In the genomic region with DNA sequence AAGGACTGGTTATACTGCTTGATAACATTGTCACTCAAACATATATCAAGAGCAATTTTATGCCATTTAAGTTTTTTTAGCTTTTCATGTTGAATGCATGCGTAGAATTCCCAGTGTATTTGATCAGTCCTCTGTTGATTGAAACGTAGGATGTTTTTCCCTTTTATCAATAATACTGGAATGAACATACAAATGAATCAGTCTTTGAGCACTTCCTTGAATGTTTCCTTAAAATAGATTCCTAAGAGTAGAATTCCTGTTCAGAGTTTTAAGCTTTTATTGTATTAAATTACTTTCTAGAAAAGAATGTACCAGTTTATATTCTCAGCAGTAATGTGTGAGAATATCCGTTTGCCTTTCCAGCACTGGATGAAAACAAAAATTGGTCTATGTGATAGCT, we compare ENCODE assay signal across 2 cellular contexts.
TF ChIP-seq lines count a peak whose summit lies in the region.

No MANE protein-coding gene starts in this region.

TF ChIP-seq in GM23338, 12 proteins besides CTCF, POLR2A, EP300 and RAD21:
- TF ChIP-seq JUNB (IDR thresholded peaks at IDR 0.05; ENCODE audit: unreplicated experiment) (no peak), EZH2phosphoT487 (IDR thresholded peaks at IDR 0.05; ENCODE audit: unreplicated experiment) (no peak), ZNF114 (CRISPR knock-in tag; IDR thresholded peaks at IDR 0.05) (no peak), NANOG (IDR thresholded peaks at IDR 0.05; ENCODE audit: borderline replicate concordance) (no peak)
- TF ChIP-seq, protein P1, sequence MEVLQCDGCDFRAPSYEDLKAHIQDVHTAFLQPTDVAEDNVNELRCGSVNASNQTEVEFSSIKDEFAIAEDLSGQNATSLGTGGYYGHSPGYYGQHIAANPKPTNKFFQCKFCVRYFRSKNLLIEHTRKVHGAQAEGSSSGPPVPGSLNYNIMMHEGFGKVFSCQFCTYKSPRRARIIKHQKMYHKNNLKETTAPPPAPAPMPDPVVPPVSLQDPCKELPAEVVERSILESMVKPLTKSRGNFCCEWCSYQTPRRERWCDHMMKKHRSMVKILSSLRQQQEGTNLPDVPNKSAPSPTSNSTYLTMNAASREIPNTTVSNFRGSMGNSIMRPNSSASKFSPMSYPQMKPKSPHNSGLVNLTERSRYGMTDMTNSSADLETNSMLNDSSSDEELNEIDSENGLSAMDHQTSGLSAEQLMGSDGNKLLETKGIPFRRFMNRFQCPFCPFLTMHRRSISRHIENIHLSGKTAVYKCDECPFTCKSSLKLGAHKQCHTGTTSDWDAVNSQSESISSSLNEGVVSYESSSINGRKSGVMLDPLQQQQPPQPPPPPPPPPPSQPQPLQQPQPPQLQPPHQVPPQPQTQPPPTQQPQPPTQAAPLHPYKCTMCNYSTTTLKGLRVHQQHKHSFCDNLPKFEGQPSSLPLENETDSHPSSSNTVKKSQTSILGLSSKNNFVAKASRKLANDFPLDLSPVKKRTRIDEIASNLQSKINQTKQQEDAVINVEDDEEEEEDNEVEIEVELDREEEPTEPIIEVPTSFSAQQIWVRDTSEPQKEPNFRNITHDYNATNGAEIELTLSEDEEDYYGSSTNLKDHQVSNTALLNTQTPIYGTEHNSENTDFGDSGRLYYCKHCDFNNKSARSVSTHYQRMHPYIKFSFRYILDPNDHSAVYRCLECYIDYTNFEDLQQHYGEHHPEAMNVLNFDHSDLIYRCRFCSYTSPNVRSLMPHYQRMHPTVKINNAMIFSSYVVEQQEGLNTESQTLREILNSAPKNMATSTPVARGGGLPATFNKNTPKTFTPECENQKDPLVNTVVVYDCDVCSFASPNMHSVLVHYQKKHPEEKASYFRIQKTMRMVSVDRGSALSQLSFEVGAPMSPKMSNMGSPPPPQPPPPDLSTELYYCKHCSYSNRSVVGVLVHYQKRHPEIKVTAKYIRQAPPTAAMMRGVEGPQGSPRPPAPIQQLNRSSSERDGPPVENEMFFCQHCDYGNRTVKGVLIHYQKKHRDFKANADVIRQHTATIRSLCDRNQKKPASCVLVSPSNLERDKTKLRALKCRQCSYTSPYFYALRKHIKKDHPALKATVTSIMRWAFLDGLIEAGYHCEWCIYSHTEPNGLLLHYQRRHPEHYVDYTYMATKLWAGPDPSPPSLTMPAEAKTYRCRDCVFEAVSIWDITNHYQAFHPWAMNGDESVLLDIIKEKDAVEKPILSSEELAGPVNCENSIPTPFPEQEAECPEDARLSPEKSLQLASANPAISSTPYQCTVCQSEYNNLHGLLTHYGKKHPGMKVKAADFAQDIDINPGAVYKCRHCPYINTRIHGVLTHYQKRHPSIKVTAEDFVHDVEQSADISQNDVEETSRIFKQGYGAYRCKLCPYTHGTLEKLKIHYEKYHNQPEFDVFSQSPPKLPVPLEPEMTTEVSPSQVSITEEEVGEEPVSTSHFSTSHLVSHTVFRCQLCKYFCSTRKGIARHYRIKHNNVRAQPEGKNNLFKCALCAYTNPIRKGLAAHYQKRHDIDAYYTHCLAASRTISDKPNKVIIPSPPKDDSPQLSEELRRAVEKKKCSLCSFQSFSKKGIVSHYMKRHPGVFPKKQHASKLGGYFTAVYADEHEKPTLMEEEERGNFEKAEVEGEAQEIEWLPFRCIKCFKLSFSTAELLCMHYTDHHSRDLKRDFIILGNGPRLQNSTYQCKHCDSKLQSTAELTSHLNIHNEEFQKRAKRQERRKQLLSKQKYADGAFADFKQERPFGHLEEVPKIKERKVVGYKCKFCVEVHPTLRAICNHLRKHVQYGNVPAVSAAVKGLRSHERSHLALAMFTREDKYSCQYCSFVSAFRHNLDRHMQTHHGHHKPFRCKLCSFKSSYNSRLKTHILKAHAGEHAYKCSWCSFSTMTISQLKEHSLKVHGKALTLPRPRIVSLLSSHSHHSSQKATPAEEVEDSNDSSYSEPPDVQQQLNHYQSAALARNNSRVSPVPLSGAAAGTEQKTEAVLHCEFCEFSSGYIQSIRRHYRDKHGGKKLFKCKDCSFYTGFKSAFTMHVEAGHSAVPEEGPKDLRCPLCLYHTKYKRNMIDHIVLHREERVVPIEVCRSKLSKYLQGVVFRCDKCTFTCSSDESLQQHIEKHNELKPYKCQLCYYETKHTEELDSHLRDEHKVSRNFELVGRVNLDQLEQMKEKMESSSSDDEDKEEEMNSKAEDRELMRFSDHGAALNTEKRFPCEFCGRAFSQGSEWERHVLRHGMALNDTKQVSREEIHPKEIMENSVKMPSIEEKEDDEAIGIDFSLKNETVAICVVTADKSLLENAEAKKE (CRISPR knock-in tag; IDR thresholded peaks at IDR 0.05), result no peak
- TF ChIP-seq, protein P2, sequence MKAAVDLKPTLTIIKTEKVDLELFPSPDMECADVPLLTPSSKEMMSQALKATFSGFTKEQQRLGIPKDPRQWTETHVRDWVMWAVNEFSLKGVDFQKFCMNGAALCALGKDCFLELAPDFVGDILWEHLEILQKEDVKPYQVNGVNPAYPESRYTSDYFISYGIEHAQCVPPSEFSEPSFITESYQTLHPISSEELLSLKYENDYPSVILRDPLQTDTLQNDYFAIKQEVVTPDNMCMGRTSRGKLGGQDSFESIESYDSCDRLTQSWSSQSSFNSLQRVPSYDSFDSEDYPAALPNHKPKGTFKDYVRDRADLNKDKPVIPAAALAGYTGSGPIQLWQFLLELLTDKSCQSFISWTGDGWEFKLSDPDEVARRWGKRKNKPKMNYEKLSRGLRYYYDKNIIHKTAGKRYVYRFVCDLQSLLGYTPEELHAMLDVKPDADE (IDR thresholded peaks at IDR 0.05), result no peak
- TF ChIP-seq, protein P3, sequence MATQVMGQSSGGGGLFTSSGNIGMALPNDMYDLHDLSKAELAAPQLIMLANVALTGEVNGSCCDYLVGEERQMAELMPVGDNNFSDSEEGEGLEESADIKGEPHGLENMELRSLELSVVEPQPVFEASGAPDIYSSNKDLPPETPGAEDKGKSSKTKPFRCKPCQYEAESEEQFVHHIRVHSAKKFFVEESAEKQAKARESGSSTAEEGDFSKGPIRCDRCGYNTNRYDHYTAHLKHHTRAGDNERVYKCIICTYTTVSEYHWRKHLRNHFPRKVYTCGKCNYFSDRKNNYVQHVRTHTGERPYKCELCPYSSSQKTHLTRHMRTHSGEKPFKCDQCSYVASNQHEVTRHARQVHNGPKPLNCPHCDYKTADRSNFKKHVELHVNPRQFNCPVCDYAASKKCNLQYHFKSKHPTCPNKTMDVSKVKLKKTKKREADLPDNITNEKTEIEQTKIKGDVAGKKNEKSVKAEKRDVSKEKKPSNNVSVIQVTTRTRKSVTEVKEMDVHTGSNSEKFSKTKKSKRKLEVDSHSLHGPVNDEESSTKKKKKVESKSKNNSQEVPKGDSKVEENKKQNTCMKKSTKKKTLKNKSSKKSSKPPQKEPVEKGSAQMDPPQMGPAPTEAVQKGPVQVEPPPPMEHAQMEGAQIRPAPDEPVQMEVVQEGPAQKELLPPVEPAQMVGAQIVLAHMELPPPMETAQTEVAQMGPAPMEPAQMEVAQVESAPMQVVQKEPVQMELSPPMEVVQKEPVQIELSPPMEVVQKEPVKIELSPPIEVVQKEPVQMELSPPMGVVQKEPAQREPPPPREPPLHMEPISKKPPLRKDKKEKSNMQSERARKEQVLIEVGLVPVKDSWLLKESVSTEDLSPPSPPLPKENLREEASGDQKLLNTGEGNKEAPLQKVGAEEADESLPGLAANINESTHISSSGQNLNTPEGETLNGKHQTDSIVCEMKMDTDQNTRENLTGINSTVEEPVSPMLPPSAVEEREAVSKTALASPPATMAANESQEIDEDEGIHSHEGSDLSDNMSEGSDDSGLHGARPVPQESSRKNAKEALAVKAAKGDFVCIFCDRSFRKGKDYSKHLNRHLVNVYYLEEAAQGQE (IDR thresholded peaks at IDR 0.05; ENCODE audit: unreplicated experiment), result no peak

TF ChIP-seq in SK-N-SH, 30 proteins besides CTCF, POLR2A, EP300 and RAD21:
- TF ChIP-seq RFX5 (IDR thresholded peaks at IDR 0.05; ENCODE audit: low read length) (no peak), NFIC (IDR thresholded peaks at IDR 0.05; ENCODE audit: borderline replicate concordance) (no peak), ELF1 (IDR thresholded peaks at IDR 0.05) (no peak)
